8 cellular contexts compared by ENCODE assay signal in the genomic region with DNA sequence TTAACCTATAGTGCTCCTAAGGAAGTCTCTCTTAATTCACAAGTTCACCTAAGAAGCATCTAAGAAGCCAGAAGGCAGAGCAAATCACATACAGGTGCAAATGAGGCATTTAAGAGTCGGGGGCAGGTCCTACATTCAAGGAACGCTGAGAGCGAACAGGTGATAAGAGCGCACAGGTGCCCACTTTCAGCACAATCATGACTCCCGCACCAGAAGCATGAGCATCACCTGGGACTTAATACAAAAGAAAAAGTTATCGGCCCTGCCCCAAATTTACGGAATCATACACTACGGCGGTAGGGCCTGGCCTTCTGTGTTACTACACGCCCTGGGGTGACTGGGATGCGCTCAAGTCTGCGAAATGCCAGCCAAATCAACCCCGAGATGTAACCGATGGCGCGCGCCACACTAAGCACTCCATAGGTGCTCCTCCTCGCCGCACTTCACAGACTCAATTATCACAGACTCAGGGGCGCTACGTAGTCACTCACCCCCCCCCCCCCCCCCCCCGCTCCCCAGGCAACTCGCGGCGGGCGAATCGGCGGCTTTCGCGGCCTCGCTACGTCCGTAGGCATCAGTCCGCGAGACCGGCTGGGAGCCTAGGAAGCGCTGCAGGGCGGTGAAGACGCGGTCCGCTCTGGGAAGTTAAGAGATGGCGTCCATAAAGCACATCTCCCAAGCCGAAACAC. TPM values are rescaled to one million over a fixed set of nuclear protein-coding genes. Genes with fewer than 3 reads are reported as not detected.
DNase-seq lines count a peak whose midpoint lies in the region; ATAC-seq and TF ChIP-seq lines count a peak whose summit lies in the region.

No MANE protein-coding gene starts in this region.

- TF ChIP-seq CTCF in GM20000 (IDR thresholded peaks at IDR 0.05; ENCODE audit: extremely low read depth, missing control alignments): no peak
- no peak for TF ChIP-seq CTCF in heart left ventricle (IDR thresholded peaks at IDR 0.05)
- no peak for TF ChIP-seq CTCF in tibial artery (IDR thresholded peaks at IDR 0.05)

- peak overlapping the region; percentile 45 for H3K9ac ChIP-seq in trophoblast cell (ENCODE audit: low read length)

- H3K14ac ChIP-seq in trophoblast cell (ENCODE audit: low read length): no peak overlapping the region

- POLR2A ChIA-PET in CD4-positive, alpha-beta memory T cell (lab: Charles Lee; ENCODE audit: partially characterized antibody): interaction anchor here (0.6 to 2.3 kb wide), 9 partner anchors 8 to 1652 kb away, joined by 3 to 19 read pairs (median 6); partner anchors contain the start of genes CTNNB1, EIF1B and RPL14

- no peaks in the 10 kb centered on the region for H3K36me3 ChIP-seq in CD4-positive, alpha-beta memory T cell (ENCODE audit: insufficient read depth, low read length)
- H3K36me3 ChIP-seq in SJSA1 (no peaks in the 10 kb centered on the region), heart left ventricle (no peaks in the 10 kb centered on the region), trophoblast cell (ENCODE audit: control insufficient read depth in 1 of 2, insufficient read depth in 2 of 2, low read length in 2 of 2) (no peaks in the 10 kb centered on the region), tibial artery (no peaks in the 10 kb centered on the region)

- H3K27me3 Mint-ChIP-seq in CD4-positive, alpha-beta memory T cell: no peaks in the 10 kb centered on the region
- H3K27me3 Mint-ChIP-seq in activated naive CD8-positive, alpha-beta T cell: no peaks in the 10 kb centered on the region

- intact Hi-C loops in CD4-positive, alpha-beta memory T cell (cut with micrococcal nuclease): loop anchor here (5.0 to 10.0 kb wide), 6 partner anchors 121 to 1661 kb away; partner anchors contain the start of genes ANO10, NKTR, POMGNT2 and ZNF621
- intact Hi-C loops in heart left ventricle (cut with DNase I) (loop anchor here in 8 of 10 donors (2.0 to 10.0 kb wide), 4 partner anchors 51 to 138 kb away; no protein-coding TSS in a partner anchor), tibial artery (cut with DNase I; ENCODE audit: low total_unique reads) (loop anchor here (5.0 kb wide), 2 partner anchors 51 to 136 kb away; no protein-coding TSS in a partner anchor)

- H3K9me3 ChIP-seq in CD4-positive, alpha-beta memory T cell (ENCODE audit: control insufficient read depth in 1 of 2, low read length in 2 of 2): no peaks in the 10 kb centered on the region
- H3K9me3 ChIP-seq in SJSA1 (replicated peaks) (no peaks in the 10 kb centered on the region), heart left ventricle (no peaks in the 10 kb centered on the region), trophoblast cell (ENCODE audit: insufficient read depth, low read depth, low read length) (no peaks in the 10 kb centered on the region), tibial artery (no peaks in the 10 kb centered on the region)

- peak overlapping the region; percentile 97 to 99 (median 99) for H3K27ac Mint-ChIP-seq in CD4-positive, alpha-beta memory T cell
- H3K27ac Mint-ChIP-seq in activated naive CD8-positive, alpha-beta T cell: peak overlapping the region; percentile 92

- H2AFZ ChIP-seq in trophoblast cell (ENCODE audit: insufficient read depth, low read length, poor library complexity): peak overlapping the region; percentile 85

- peaks cover 15% of the 10 kb centered on the region for H3K4me1 ChIP-seq in CD4-positive, alpha-beta memory T cell (ENCODE audit: insufficient read depth, low read length)
- H3K4me1 ChIP-seq in SJSA1 (replicated peaks) (peaks cover 9% of the 10 kb centered on the region), heart left ventricle (peaks cover 0 to 15% (median 9%) of the 10 kb centered on the region in 12 donors), trophoblast cell (ENCODE audit: control insufficient read depth in 1 of 2, insufficient read depth in 2 of 2, low read length in 2 of 2) (peaks cover 5 to 6% of the 10 kb centered on the region in 2 experiments), tibial artery (peaks cover 0 to 11% (median 3%) of the 10 kb centered on the region in 4 donors)

- peaks cover 2% of the 10 kb centered on the region for H3K79me2 ChIP-seq in trophoblast cell (ENCODE audit: control insufficient read depth, insufficient read depth, low read length, poor library complexity)

- H3K4me1 Mint-ChIP-seq in CD4-positive, alpha-beta memory T cell: peaks cover 14 to 31% (median 22%) of the 10 kb centered on the region in 4 donors
- peaks cover 20% of the 10 kb centered on the region for H3K4me1 Mint-ChIP-seq in activated naive CD8-positive, alpha-beta T cell (ENCODE audit: low read depth)

- H4K91ac ChIP-seq in trophoblast cell (ENCODE audit: low read depth, low read length): no peak overlapping the region

- CTCF ChIA-PET in CD4-positive, alpha-beta memory T cell (lab: Charles Lee; ENCODE audit: partially characterized antibody): interaction anchor here (1.4 kb wide), 1 partner anchor 141 kb away, joined by 5 read pairs; no protein-coding TSS in a partner anchor

- no peak overlapping the region for H3K18ac ChIP-seq in trophoblast cell (ENCODE audit: low read length)

- 1 to 3% (median 1%) methylated on average over 11 to 43 of the region's 43 CpGs for WGBS in heart left ventricle, 4 donors
- no CpG with 5 or more reads among the region's 43 CpGs for WGBS in trophoblast cell (ENCODE audit: extremely low coverage, insufficient coverage, insufficient read length)

- no peak for TF ChIP-seq POLR2A in heart left ventricle (IDR thresholded peaks at IDR 0.05)

- H3K4me3 Mint-ChIP-seq in CD4-positive, alpha-beta memory T cell: peak overlapping the region; percentile 99 to 100 (median 99)
- H3K4me3 Mint-ChIP-seq in activated naive CD8-positive, alpha-beta T cell: peak overlapping the region; percentile 97

- H3K4me2 ChIP-seq in trophoblast cell (ENCODE audit: low read length): peak overlapping the region; percentile 91

- H3K4ac ChIP-seq in trophoblast cell (ENCODE audit: low read depth, low read length): no peak overlapping the region

- no peaks in the 10 kb centered on the region for H3K79me1 ChIP-seq in trophoblast cell (ENCODE audit: low read length)

- H3K23ac ChIP-seq in trophoblast cell (ENCODE audit: low read length): no peak overlapping the region

- no peak overlapping the region for H2BK12ac ChIP-seq in trophoblast cell (ENCODE audit: low read length)

- peak overlapping the region; percentile 14 for H2BK5ac ChIP-seq in trophoblast cell (ENCODE audit: low read depth, low read length, poor library complexity)

- H2BK120ac ChIP-seq in trophoblast cell (ENCODE audit: insufficient read depth, low read length, poor library complexity): no peak overlapping the region

- H3K4me3 ChIP-seq in CD4-positive, alpha-beta memory T cell (ENCODE audit: low read length in 2 of 2): peak overlapping the region; percentile 59 to 93
- H3K4me3 ChIP-seq in SJSA1 (peak overlapping the region; percentile 63), heart left ventricle (peak overlapping the region; percentile 75 to 98 (median 88)), trophoblast cell (ENCODE audit: low read depth, low read length) (peak overlapping the region; percentile 84), tibial artery (peak overlapping the region; percentile 82 to 91)

- H3K36me3 Mint-ChIP-seq in CD4-positive, alpha-beta memory T cell: peaks cover 0 to 11% of the 10 kb centered on the region in 2 donors
- no peaks in the 10 kb centered on the region for H3K36me3 Mint-ChIP-seq in activated naive CD8-positive, alpha-beta T cell

- H3K27ac ChIP-seq in CD4-positive, alpha-beta memory T cell (ENCODE audit: low read depth, low read length): peak overlapping the region; percentile 82
- H3K27ac ChIP-seq in SJSA1: peak overlapping the region; percentile 31; the same call in 1 of the 2 replicates
- peak overlapping the region in 11 of 12 donors; percentile 52 to 86 (median 70) for H3K27ac ChIP-seq in heart left ventricle
- H3K27ac ChIP-seq in trophoblast cell (ENCODE audit: low read depth, low read length): peak overlapping the region; percentile 4
- H3K27ac ChIP-seq in tibial artery: peak overlapping the region; percentile 76 to 83

- peak; percentile 65 to 81 (median 68) for DNase-seq in CD4-positive, alpha-beta memory T cell
- peak; percentile 39 for DNase-seq in GM20000 (ENCODE audit: low spot score)
- DNase-seq in HT-29 (ENCODE audit: low spot score): peak; percentile 52
- peak in 1 of 2 experiments; percentile 61 for DNase-seq in SJSA1 (ENCODE audit: low read depth in 1 of 2, low spot score in 2 of 2)
- peak; percentile 15 to 74 (median 35) for DNase-seq in heart left ventricle
- DNase-seq in trophoblast cell: peak; percentile 33 to 61
- peak; percentile 28 to 72 for DNase-seq in tibial artery

- no peak overlapping the region for H2AK5ac ChIP-seq in trophoblast cell (ENCODE audit: low read length)

- no peaks in the 10 kb centered on the region for H3K27me3 ChIP-seq in CD4-positive, alpha-beta memory T cell (ENCODE audit: insufficient read depth, low read length)
- H3K27me3 ChIP-seq in SJSA1 (replicated peaks) (no peaks in the 10 kb centered on the region), heart left ventricle (no peaks in the 10 kb centered on the region), trophoblast cell (ENCODE audit: insufficient read depth, low read length) (no peaks in the 10 kb centered on the region), tibial artery (no peaks in the 10 kb centered on the region)

- peak in 3 of 4 donors; percentile 4 to 21 (median 6) for ATAC-seq in heart left ventricle

- no peak overlapping the region for H4K12ac ChIP-seq in trophoblast cell (ENCODE audit: low read depth, low read length)

- peak overlapping the region; percentile 30 for H4K8ac ChIP-seq in trophoblast cell (ENCODE audit: low read depth, low read length)

- H3K9me3 Mint-ChIP-seq in CD4-positive, alpha-beta memory T cell: no peaks in the 10 kb centered on the region
- H3K9me3 Mint-ChIP-seq in activated naive CD8-positive, alpha-beta T cell (ENCODE audit: low read depth): no peaks in the 10 kb centered on the region

RNA-seq across cellular contexts. Expression of gene ULK4, which starts 0.7 kb away (rescaled TPM):
- 10 to 100 TPM; 27.4 to 29.1 TPM for total RNA-seq in CD4-positive, alpha-beta memory T cell
- 10 to 100 TPM in 1 of 2 donors, 1 to 10 TPM in 1; 6.3 to 11.0 TPM for polyA plus RNA-seq in CD4-positive, alpha-beta memory T cell
- 1.4 and 3.2 TPM in 2 replicates for total RNA-seq in HT-29 (2014; rRNA removed; shearing (Covaris generic))
- total RNA-seq in SJSA1 (2014; rRNA removed; shearing (Covaris generic)): 8.5 and 10.9 TPM in 2 replicates
- 1 to 10 TPM; 1.8 to 6.1 (median 3.7) TPM for total RNA-seq in heart left ventricle
- 1 to 10 TPM in 1 of 2 donors, under 1 TPM in 1; 0.91 to 1.6 TPM for polyA plus RNA-seq in heart left ventricle
- 2.4 and 2.6 TPM in 2 replicates for polyA plus RNA-seq in trophoblast cell (2013)

Comparison
In these comparisons a context has a peak if more than half of its experiments do, and no peak if none do; other contexts are left out.
1. H3K27ac ChIP-seq: peak in every context shown above with its lines; median percentile 82 in CD4-positive, alpha-beta memory T cell; 80 in tibial artery; 70 in heart left ventricle; 31 in SJSA1; 4 in trophoblast cell.